Comparison of ENCODE assay signal across 21 cellular contexts in the genomic region with DNA sequence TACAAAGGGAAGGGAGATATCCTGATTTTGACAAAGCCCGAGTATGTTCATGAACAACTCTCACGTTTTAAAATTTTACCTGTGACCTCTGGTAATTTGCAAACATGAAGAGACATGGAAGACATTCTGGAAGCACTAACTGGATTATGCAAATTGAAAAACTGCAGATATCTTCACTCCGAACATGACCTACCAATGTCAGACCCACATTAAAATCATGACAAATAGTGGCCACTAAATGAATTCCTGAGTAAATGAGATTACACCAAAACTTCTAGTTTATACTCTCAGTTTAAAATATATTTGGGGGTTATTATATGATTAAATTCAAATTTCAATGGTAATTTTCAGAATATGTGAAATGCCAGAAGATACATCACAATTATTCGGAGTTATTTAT. TPM values are rescaled to one million over a fixed set of nuclear protein-coding genes. Genes with fewer than 3 reads are reported as not detected.
A peak's percentile ranks its signal among the peaks of the same experiment; 100 is the strongest.
DNase-seq lines count a peak whose midpoint lies in the region; ATAC-seq, FAIRE-seq and TF ChIP-seq lines count a peak whose summit lies in the region.
"Had no signal": no experiment of that assay in that cellular context is flagged by ENCODE, and none has a peak within 500 bp of the region (broad histone marks: within the 10 kb centered on the region; RNA-seq: fewer than 3 reads in every experiment).

No MANE protein-coding gene starts in this region.

- H3K36me3 ChIP-seq in HCT116 (ENCODE audit: control insufficient read depth in 1 of 2, insufficient read depth in 2 of 2, low read length in 2 of 2) (no peaks in the 10 kb centered on the region), SK-N-SH (replicated peaks in 1 of 2; ENCODE audit: control insufficient read depth in 1 of 2, insufficient read depth in 2 of 2, low read length in 1 of 2) (no peaks in the 10 kb centered on the region), astrocyte (ENCODE audit: insufficient read depth, low read length) (no peaks in the 10 kb centered on the region)
- H3K36me3 ChIP-seq: BLaER1 had no signal

- RAD21 ChIA-PET in HCT116 (lab: Charles Lee; ENCODE audit: low non-redundant PET in 1 of 2, low total read pairs in 2 of 2, uncharacterized antibody in 2 of 2, unreplicated experiment in 2 of 2): no interaction called here

- H3K9me2 ChIP-seq in HCT116 (ENCODE audit: insufficient read depth) (no peaks in the 10 kb centered on the region), SK-N-SH (no peaks in the 10 kb centered on the region)

- peaks cover 20% of the 10 kb centered on the region for H3F3A ChIP-seq in SK-N-SH (replicated peaks; ENCODE audit: insufficient read depth)

- intact Hi-C loops in HCT116 (cut with micrococcal nuclease): loop anchor here (5.0 kb wide), 2 partner anchors 242 to 282 kb away; a partner anchor contains a TSS

- TF ChIP-seq RAD21 in A549 (conservative IDR thresholded peaks at IDR 0.05 in 1 of 2, IDR thresholded peaks at IDR 0.05 in 1 of 2): no peak
- TF ChIP-seq RAD21 in HCT116 (IDR thresholded peaks at IDR 0.05; ENCODE audit: low read depth): no peak
- TF ChIP-seq RAD21 in SK-N-SH (IDR thresholded peaks at IDR 0.05; ENCODE audit: low read length): no peak

- peak overlapping the region; percentile 80 to 84; a peak in 5 of 6 replicates for H3K27ac ChIP-seq in A549
- H3K27ac ChIP-seq in HCT116 (ENCODE audit: low read depth, low read length): peak overlapping the region; percentile 63; the same call in 1 of the 2 replicates
- peak overlapping the region; percentile 48 to 77; a peak in 2 of 4 replicates for H3K27ac ChIP-seq in SK-N-SH (ENCODE audit: low read depth in 2 of 2, low read length in 1 of 2)
- H3K27ac ChIP-seq in astrocyte (ENCODE audit: low read depth, low read length): no peak overlapping the region
- H3K27ac ChIP-seq: BLaER1, C4-2B, GM23248 had no signal

- H3K9me3 Mint-ChIP-seq in astrocyte (ENCODE audit: unreplicated experiment): no peaks in the 10 kb centered on the region
- H3K9me3 Mint-ChIP-seq: CD4-positive, CD25-positive, alpha-beta regulatory T cell; CD8-positive, alpha-beta T cell had no signal

- H2AFZ ChIP-seq in HCT116 (ENCODE audit: low read depth, low read length, poor library complexity, severe bottlenecking) (peak overlapping the region; percentile 78), SK-N-SH (ENCODE audit: low read depth) (peak overlapping the region; percentile 80; the same call in 1 of the 2 replicates), astrocyte (ENCODE audit: low read depth, low read length) (no peak overlapping the region)

- no peaks in the 10 kb centered on the region for H3K27me3 ChIP-seq in HCT116 (ENCODE audit: insufficient read depth, low read length)
- H3K27me3 ChIP-seq in SK-N-SH (ENCODE audit: insufficient read depth): no peaks in the 10 kb centered on the region
- H3K27me3 ChIP-seq in astrocyte (ENCODE audit: insufficient read depth, low read length): no peaks in the 10 kb centered on the region
- H3K27me3 ChIP-seq: BLaER1 had no signal

- peak overlapping the region; percentile 28; the same call in 1 of the 2 replicates for H3K9ac ChIP-seq in HCT116 (ENCODE audit: low read length)
- peak overlapping the region; percentile 33; the same call in 1 of the 2 replicates for H3K9ac ChIP-seq in SK-N-SH
- no peak overlapping the region for H3K9ac ChIP-seq in astrocyte (ENCODE audit: low read length)
- H3K9ac ChIP-seq: BLaER1, GM23248 had no signal

- TF ChIP-seq CTCF in A549 (IDR thresholded peaks at IDR 0.05) (no peak), HCT116 (IDR thresholded peaks at IDR 0.05 in 2 of 3, conservative IDR thresholded peaks at IDR 0.05 in 1 of 3; ENCODE audit: borderline replicate concordance in 1 of 3, insufficient read depth in 1 of 3, low read depth in 2 of 3, low read length in 2 of 3) (no peak), SK-N-SH (IDR thresholded peaks at IDR 0.05) (no peak), astrocyte (IDR thresholded peaks at IDR 0.05; ENCODE audit: insufficient read depth, low read depth, low read length) (no peak)

- DNase-seq in A549 (ENCODE audit: low read depth in 1 of 2, low spot score in 1 of 2) (no peak), HCT116 (ENCODE audit: low read depth, low spot score) (no peak), SK-N-SH (no peak), astrocyte (ENCODE audit: low read depth) (no peak), NOMO-1 treated with DMSO at 0.1 percent for 48 hours (lab: John Stamatoyannopoulos, UW; ENCODE audit: unreplicated experiment) (no peak), hypothalamus (lab: John Stamatoyannopoulos, UW) (no peak)
- DNase-seq: 8988T; Caco-2; CD4-positive, CD25-positive, alpha-beta regulatory T cell; CD8-positive, alpha-beta T cell; DMS 273 treated with DMSO at 0.1 percent for 48 hours; DMS79; EL; GDM1; H7 had no signal

- H3K4me3 ChIP-seq in A549: peak overlapping the region; percentile 46; the same call in 2 of the 3 replicates
- H3K4me3 ChIP-seq in HCT116 (replicated peaks in 1 of 2; ENCODE audit: low read depth in 1 of 2, low read length in 2 of 2): peak overlapping the region in 1 of 2 experiments; percentile 51; a peak in 2 of 4 replicates
- peak overlapping the region in 1 of 2 experiments; percentile 36; a peak in 2 of 4 replicates for H3K4me3 ChIP-seq in SK-N-SH (ENCODE audit: low read depth in 2 of 2, low read length in 1 of 2)
- H3K4me3 ChIP-seq in astrocyte (ENCODE audit: insufficient read depth, low read depth, low read length): no peak overlapping the region
- H3K4me3 ChIP-seq: BLaER1, GM23248 had no signal

- ATAC-seq in A549: no peak
- ATAC-seq in HCT116: no peak
- ATAC-seq in GM19455 (IDR thresholded peaks at IDR 0.05; ENCODE audit: unreplicated experiment): no peak
- ATAC-seq: CD8-positive, alpha-beta T cell had no signal

- H3K9me3 ChIP-seq in A549 (no peaks in the 10 kb centered on the region), HCT116 (ENCODE audit: control insufficient read depth in 1 of 2, insufficient read depth in 1 of 2, low read depth in 1 of 2, low read length in 2 of 2) (no peaks in the 10 kb centered on the region), SK-N-SH (no peaks in the 10 kb centered on the region), astrocyte (ENCODE audit: insufficient read depth, low read depth, low read length) (no peaks in the 10 kb centered on the region)
- H3K9me3 ChIP-seq: BLaER1, Caco-2 had no signal

- POLR2A ChIA-PET in A549 (lab: Yijun Ruan, JAX): interaction anchor here (0.6 to 1.2 kb wide), 3 partner anchors 20 to 58 kb away, joined by 4 to 9 read pairs (median 7); a partner anchor contains a TSS
- POLR2A ChIA-PET in HCT116 (lab: Charles Lee): interaction anchor here (1.3 kb wide), 1 partner anchor 20 kb away, joined by 7 read pairs; a partner anchor contains a TSS
- POLR2A ChIA-PET in SK-N-SH (lab: Yijun Ruan, JAX): no interaction called here

- no peaks in the 10 kb centered on the region for H3K36me3 Mint-ChIP-seq in astrocyte (ENCODE audit: low read depth, unreplicated experiment)
- H3K36me3 Mint-ChIP-seq: CD4-positive, CD25-positive, alpha-beta regulatory T cell; CD8-positive, alpha-beta T cell had no signal

- CTCF ChIA-PET in A549 (lab: Yijun Ruan, JAX): no interaction called here
- CTCF ChIA-PET in HCT116 (lab: Charles Lee): no interaction called here
- CTCF ChIA-PET in SK-N-SH (lab: Yijun Ruan, JAX): interaction anchor here (1.1 kb wide), 1 partner anchor 70 kb away, joined by 3 read pairs; no protein-coding TSS in a partner anchor

- no peaks in the 10 kb centered on the region for H4K20me1 ChIP-seq in HCT116 (ENCODE audit: insufficient read depth)
- no peaks in the 10 kb centered on the region for H4K20me1 ChIP-seq in SK-N-SH (ENCODE audit: insufficient read depth)
- no peaks in the 10 kb centered on the region for H4K20me1 ChIP-seq in astrocyte (ENCODE audit: insufficient read depth, low read length)
- H4K20me1 ChIP-seq: BLaER1 had no signal

- H3K4me3 Mint-ChIP-seq in astrocyte (ENCODE audit: unreplicated experiment): no peak overlapping the region
- H3K4me3 Mint-ChIP-seq: CD4-positive, CD25-positive, alpha-beta regulatory T cell; CD8-positive, alpha-beta T cell had no signal

- H3K4me1 ChIP-seq in A549 (peaks cover 6% of the 10 kb centered on the region; the same call in 1 of the 3 replicates), HCT116 (ENCODE audit: control insufficient read depth in 1 of 2, insufficient read depth in 2 of 2, low read length in 2 of 2) (peaks cover 15 to 54% of the 10 kb centered on the region in 2 experiments; a peak in 3 of 4 replicates), SK-N-SH (ENCODE audit: control insufficient read depth in 1 of 2, insufficient read depth in 2 of 2, low read depth in 1 of 2, low read length in 1 of 2) (peaks cover 0 to 2% of the 10 kb centered on the region in 2 experiments; a peak in 2 of 4 replicates), astrocyte (ENCODE audit: insufficient read depth, low read length) (peaks cover 7% of the 10 kb centered on the region)
- H3K4me1 ChIP-seq: BLaER1 had no signal

- no TSS peak for BruUV-seq in HCT116 (replicated peaks; lab: Mats Ljungman, UMichigan)

- no peaks in the 10 kb centered on the region for H3K27me3 Mint-ChIP-seq in astrocyte (ENCODE audit: low read depth, unreplicated experiment)

- no peak for FAIRE-seq in A549 (lab: Jason Lieb, UNC)
- no peak for FAIRE-seq in astrocyte (lab: Jason Lieb, UNC)
- FAIRE-seq: GM12891, GM18507 had no signal

- TF ChIP-seq EP300 in A549 (IDR thresholded peaks at IDR 0.05): no peak
- no peak for TF ChIP-seq EP300 in SK-N-SH (IDR thresholded peaks at IDR 0.05; ENCODE audit: borderline replicate concordance in 1 of 2, low read depth in 1 of 2, low read length in 1 of 2)

- 58% methylated on average over 4 of the region's 4 CpGs for WGBS in A549 (ENCODE audit: missing lambda C conversion rate)
- 35% methylated on average over 4 of the region's 4 CpGs for WGBS in SK-N-SH (ENCODE audit: low lambda C conversion rate)

- no peak overlapping the region for H3K27ac Mint-ChIP-seq in astrocyte (ENCODE audit: unreplicated experiment)
- H3K27ac Mint-ChIP-seq: CD4-positive, CD25-positive, alpha-beta regulatory T cell; CD8-positive, alpha-beta T cell had no signal

- H3K4me2 ChIP-seq in A549: peak overlapping the region; percentile 86
- peak overlapping the region; percentile 70 for H3K4me2 ChIP-seq in HCT116 (ENCODE audit: low read length)
- H3K4me2 ChIP-seq in SK-N-SH: peak overlapping the region; percentile 46; the same call in 1 of the 2 replicates
- peak overlapping the region; percentile 48 for H3K4me2 ChIP-seq in astrocyte (ENCODE audit: low read length)
- H3K4me2 ChIP-seq: BLaER1 had no signal

- H3K79me2 ChIP-seq in HCT116 (ENCODE audit: insufficient read depth, low read length): no peaks in the 10 kb centered on the region
- no peaks in the 10 kb centered on the region for H3K79me2 ChIP-seq in SK-N-SH (ENCODE audit: insufficient read depth)
- H3K79me2 ChIP-seq in astrocyte (ENCODE audit: insufficient read depth, low read length): no peaks in the 10 kb centered on the region

- peaks cover 2% of the 10 kb centered on the region for H3K4me1 Mint-ChIP-seq in astrocyte (ENCODE audit: low read depth, unreplicated experiment)
- H3K4me1 Mint-ChIP-seq: CD4-positive, CD25-positive, alpha-beta regulatory T cell had no signal

- TF ChIP-seq POLR2A in A549 (IDR thresholded peaks at IDR 0.05; ENCODE audit: low read length) (no peak), HCT116 (IDR thresholded peaks at IDR 0.05; ENCODE audit: borderline replicate concordance, extremely low read depth, insufficient read depth, insufficient read length) (no peak)

RNA-seq across cellular contexts. Expression of a gene that starts 19.9 kb away (rescaled TPM):
- polyA plus RNA-seq in A549 (2011; rRNA removed): 8.5 and 8.9 TPM in 2 replicates
- 0.87 and 0.97 TPM in 2 replicates for polyA plus RNA-seq in A549 (2012; cell fraction: cytosol; rRNA removed)
- polyA plus RNA-seq in A549 (2012; cell fraction: nucleus; rRNA removed): 1.0 and 3.1 TPM in 2 replicates
- polyA plus RNA-seq in A549 (2017; fragmentation: RNase III; extraction: RNeasy Plus Mini Kit Qiagen cat#74134 plus additional on column Dnase treatment): 7.8 to 10.1 TPM (median 9.3 TPM) in 3 replicates
- 4.5 and 5.0 TPM in 2 replicates for polyA minus RNA-seq in A549 (2011; rRNA and poly(A)+ RNA removed)
- 32.3 TPM for total RNA-seq in HCT116 (2021; ENCODE audit: unreplicated experiment)
- polyA plus RNA-seq in HCT116 (2012): 6.8 and 8.8 TPM in 2 replicates
- polyA plus RNA-seq in SK-N-SH (2012; rRNA removed): 2.8 and 4.1 TPM in 2 replicates
- polyA plus RNA-seq in SK-N-SH (2012; cell fraction: cytosol; rRNA removed): 3.9 and 4.8 TPM in 2 replicates
- 7.5 and 12.4 TPM in 2 replicates for polyA plus RNA-seq in SK-N-SH (2012; cell fraction: nucleus; rRNA removed)
- 16.5 and 16.8 TPM in 2 replicates for total RNA-seq in astrocyte
